In genomic region chr2:230885467-230886130, GRCh38 we compare ENCODE assay signal across 11 cellular contexts. TPM values are rescaled to one million over a fixed set of nuclear protein-coding genes. Genes with fewer than 3 reads are reported as not detected.
DNase-seq lines count a peak whose midpoint lies in the region; TF ChIP-seq lines count a peak whose summit lies in the region.
"Had no signal": no experiment of that assay in that cellular context is flagged by ENCODE, and none has a peak within 500 bp of the region (broad histone marks: within the 10 kb centered on the region; RNA-seq: fewer than 3 reads in every experiment).

No MANE protein-coding gene starts in this region.

- H3K4me3 ChIP-seq in skeletal muscle cell (ENCODE audit: low read depth, low read length), result no peak overlapping the region
- no peak overlapping the region for H3K4me3 ChIP-seq in prostate gland

- H3K9me3 ChIP-seq in prostate gland, result no peaks in the 10 kb centered on the region

- WGBS in prostate gland, result 59% methylated on average over 11 of the region's 11 CpGs

- intact Hi-C loops in prostate gland (cut with DNase I), result no loop called here

- H3K4me1 ChIP-seq in prostate gland (replicated peaks), result no peaks in the 10 kb centered on the region

- no peaks in the 10 kb centered on the region for H3K27me3 ChIP-seq in prostate gland (replicated peaks; ENCODE audit: insufficient read depth)

- no peak for TF ChIP-seq CTCF in prostate gland (IDR thresholded peaks at IDR 0.05)

- H3K27ac ChIP-seq in prostate gland, result no peak overlapping the region

- H3K36me3 ChIP-seq in prostate gland, result no peaks in the 10 kb centered on the region

- DNase-seq in DMS53 (lab: John Stamatoyannopoulos, UW) (peak; percentile 56), DMS53 treated with DMSO at 0.1 percent for 48 hours (lab: John Stamatoyannopoulos, UW; ENCODE audit: unreplicated experiment) (no peak), NCI-H524 (lab: John Stamatoyannopoulos, UW) (peak; percentile 70 to 88), epidermal melanocyte (ENCODE audit: insufficient read length, low spot score) (peak; percentile 88), skeletal muscle cell (ENCODE audit: low read depth) (peak; percentile 28), NCI-H1930 (lab: John Stamatoyannopoulos, UW) (no peak), NCI-H774 (lab: John Stamatoyannopoulos, UW) (no peak), prostate gland (ENCODE audit: low spot score) (no peak)
- DNase-seq: 8988T, activated gamma-delta T cell treated with Interleukin-2 at 50 U/mL for 16 hours had no signal

- no peak for TF ChIP-seq POLR2A in prostate gland (IDR thresholded peaks at IDR 0.05)

RNA-seq across cellular contexts. Expression of gene ITM2C, which starts 20.9 kb away (rescaled TPM):
- total RNA-seq in prostate gland, result 100 to 1,000 TPM; 104 to 137 TPM

RNA-seq across cellular contexts. Expression of gene GPR55, which starts 39.4 kb away (rescaled TPM):
- 1 to 10 TPM in 1 of 2 donors, under 1 TPM in 1; 0.77 to 3.0 TPM for total RNA-seq in prostate gland
- total RNA-seq: mesothelial cell of epicardium had no signal

Comparison
In these comparisons a context has a peak if more than half of its experiments do, and no peak if none do; other contexts are left out.
1. DNase-seq: peak in DMS53 (single experiment), NCI-H524 (2 of 2), epidermal melanocyte (single experiment) and skeletal muscle cell (single experiment); none in DMS53 treated with DMSO at 0.1 percent for 48 hours (single experiment), NCI-H1930 (0 of 2), NCI-H774 (single experiment) and prostate gland (single experiment).